Comparison of ENCODE assay signal across 19 cellular contexts in genomic region chr17:57120814-57121213, GRCh38.
"Had no signal": no experiment of that assay in that cellular context is flagged by ENCODE, and none has a peak within 500 bp of the region (broad histone marks: within the 10 kb centered on the region; RNA-seq: fewer than 3 reads in every experiment).

No MANE protein-coding gene starts in this region.

- DNase-seq: activated CD4-positive, alpha-beta T cell treated with anti-CD3 and anti-CD28 coated beads, Interleukin-2, amount 10 ng/mL, durations not matched to agents 24 days and 14 days; activated CD4-positive, alpha-beta T cell treated with anti-CD3 and anti-CD28 coated beads, Interleukin-2, amount 50 U/mL, for 4 hours; activated effector memory CD4-positive, alpha-beta T cell treated with anti-CD3 and anti-CD28 coated beads, Interleukin-2, amount 50 U/mL, for 16 hours; activated naive CD4-positive, alpha-beta T cell; activated naive CD4-positive, alpha-beta T cell treated with anti-CD3 and anti-CD28 coated beads, Interleukin-2, amount 50 U/mL, for 16 hours; activated naive CD8-positive, alpha-beta T cell treated with anti-CD3 and anti-CD28 coated beads for 36 hours; activated T-cell treated with anti-CD3 and anti-CD28 coated beads, Interleukin-2, amount 50 U/mL, for 1 hour; amniotic stem cell; aorta; NCI-H2081 treated with DMSO at 0.1 percent for 48 hours; NCI-H226; NCI-H446 treated with DMSO at 0.1 percent for 48 hours; NK-92 treated with Interleukin-12 subunit alpha and Interleukin-12 subunit beta, amount 100 ng/mL, for 24 hours; T1000 had no signal

- H3K4me3 Mint-ChIP-seq: activated CD4-positive, alpha-beta T cell treated with anti-CD3 and anti-CD28 coated beads, Interleukin-2, amount 10 ng/mL, durations not matched to agents 24 days and 14 days; activated CD8-positive, alpha-beta T cell treated with anti-CD3 and anti-CD28 coated beads for 36 hours; activated naive CD8-positive, alpha-beta T cell treated with anti-CD3 and anti-CD28 coated beads for 36 hours; activated T-cell treated with anti-CD3 and anti-CD28 coated beads, Interleukin-2, amount 50 U/mL, for 72 hours; activated T-helper 17 cell treated with anti-CD3 and anti-CD28 coated beads, Interleukin-2, amount 50 U/mL, for 72 hours had no signal

- H3K4me1 Mint-ChIP-seq: activated naive CD8-positive, alpha-beta T cell treated with anti-CD3 and anti-CD28 coated beads for 36 hours; activated T-helper 17 cell treated with anti-CD3 and anti-CD28 coated beads, Interleukin-2, amount 50 U/mL, for 72 hours had no signal

- ATAC-seq: activated CD8-positive, alpha-beta T cell treated with anti-CD3 and anti-CD28 coated beads for 36 hours; activated T-cell treated with anti-CD3 and anti-CD28 coated beads, Interleukin-2, amount 50 U/mL, for 72 hours; activated T-helper 17 cell treated with anti-CD3 and anti-CD28 coated beads, Interleukin-2, amount 50 U/mL, for 72 hours had no signal

- H3K4me3 ChIP-seq: PC-9 had no signal

- H3K9me3 Mint-ChIP-seq: activated CD4-positive, alpha-beta T cell treated with anti-CD3 and anti-CD28 coated beads, Interleukin-2, amount 10 ng/mL, durations not matched to agents 24 days and 14 days; activated CD8-positive, alpha-beta T cell treated with anti-CD3 and anti-CD28 coated beads for 36 hours; activated naive CD8-positive, alpha-beta T cell treated with anti-CD3 and anti-CD28 coated beads for 36 hours; activated T-cell treated with anti-CD3 and anti-CD28 coated beads, Interleukin-2, amount 50 U/mL, for 72 hours; activated T-helper 17 cell treated with anti-CD3 and anti-CD28 coated beads, Interleukin-2, amount 50 U/mL, for 72 hours had no signal

- H3K27ac Mint-ChIP-seq: activated CD4-positive, alpha-beta T cell treated with anti-CD3 and anti-CD28 coated beads, Interleukin-2, amount 10 ng/mL, durations not matched to agents 24 days and 14 days; activated CD8-positive, alpha-beta T cell treated with anti-CD3 and anti-CD28 coated beads for 36 hours; activated naive CD8-positive, alpha-beta T cell treated with anti-CD3 and anti-CD28 coated beads for 36 hours; activated T-cell treated with anti-CD3 and anti-CD28 coated beads, Interleukin-2, amount 50 U/mL, for 72 hours; activated T-helper 17 cell treated with anti-CD3 and anti-CD28 coated beads, Interleukin-2, amount 50 U/mL, for 72 hours had no signal

- H3K27ac ChIP-seq: KMS-11, PC-9 had no signal

- H3K27me3 Mint-ChIP-seq: activated CD4-positive, alpha-beta T cell treated with anti-CD3 and anti-CD28 coated beads, Interleukin-2, amount 10 ng/mL, durations not matched to agents 24 days and 14 days; activated CD8-positive, alpha-beta T cell treated with anti-CD3 and anti-CD28 coated beads for 36 hours; activated naive CD8-positive, alpha-beta T cell treated with anti-CD3 and anti-CD28 coated beads for 36 hours; activated T-helper 17 cell treated with anti-CD3 and anti-CD28 coated beads, Interleukin-2, amount 50 U/mL, for 72 hours had no signal
